Comparison of ENCODE assay signal across 8 cellular contexts in the genomic region with DNA sequence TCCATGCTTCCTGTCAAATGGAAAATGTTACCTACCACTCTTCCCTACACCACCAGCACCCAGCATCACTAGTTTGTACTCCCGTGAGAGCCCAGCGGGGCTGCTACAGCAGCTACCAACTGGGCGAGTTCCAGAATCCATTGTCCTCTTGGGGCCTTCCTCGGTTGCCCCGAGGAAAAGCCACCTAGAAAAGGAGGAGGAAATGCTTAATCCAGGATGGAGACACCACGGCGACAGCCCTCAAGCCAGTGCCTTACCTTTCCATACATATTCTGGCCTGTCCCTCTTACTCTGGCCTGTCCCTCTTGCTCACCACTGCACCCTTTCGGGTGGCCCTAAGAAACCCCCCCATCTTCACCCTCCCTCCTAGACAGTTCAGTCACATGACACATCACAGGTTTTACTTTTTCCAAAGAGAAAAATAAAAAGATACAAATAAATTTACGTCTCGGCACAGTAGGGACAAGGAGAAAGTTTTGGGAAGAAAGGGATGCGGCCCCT. TPM values are rescaled to one million over a fixed set of nuclear protein-coding genes. Genes with fewer than 3 reads are reported as not detected.
DNase-seq lines count a peak whose midpoint lies in the region; TF ChIP-seq lines count a peak whose summit lies in the region.

No MANE protein-coding gene starts in this region.

- peak overlapping the region; percentile 74 for H3K4me3 ChIP-seq in GM12864 (ENCODE audit: low read depth, low read length)
- peak overlapping the region; percentile 70 for H3K4me3 ChIP-seq in Jurkat, Clone E6-1 (ENCODE audit: low read length)
- H3K4me3 ChIP-seq in WERI-Rb-1 (ENCODE audit: low read depth, low read length): peak overlapping the region; percentile 83

- H3K9me3 ChIP-seq in WERI-Rb-1 (ENCODE audit: severe bottlenecking): no peaks in the 10 kb centered on the region

- H3K36me3 ChIP-seq in WERI-Rb-1: peaks cover 91% of the 10 kb centered on the region

- in situ Hi-C loops in ACHN (cut with HindIII; ENCODE audit: low pct_ligation_motif_present, low pct_unique_long_range_greater_than_20kb, low sequenced_read_pairs): no loop called here

- H3K27me3 ChIP-seq in WERI-Rb-1 (ENCODE audit: insufficient read depth, low read depth, severe bottlenecking): no peaks in the 10 kb centered on the region

- H3K27ac ChIP-seq in WERI-Rb-1: peak overlapping the region; percentile 75

- TF ChIP-seq CTCF in GM12864 (IDR thresholded peaks at IDR 0.05; ENCODE audit: low read depth, low read length, missing control alignments) (peak; percentile 17), WERI-Rb-1 (IDR thresholded peaks at IDR 0.05; ENCODE audit: low read depth, low read length) (peak; percentile 45; the same call in 1 of the 2 replicates)

- DNase-seq in ACHN (peak; percentile 53), GM12864 (ENCODE audit: low read depth) (no peak), WERI-Rb-1 (peak; percentile 72), fibroblast of gingiva (ENCODE audit: low read depth) (peak; percentile 38), myocyte (ENCODE audit: low read depth) (peak; percentile 65), T-helper 9 cell (no peak), MV-4-11 (lab: John Stamatoyannopoulos, UW) (no peak)
- no peak for DNase-seq in Jurkat, Clone E6-1 (ENCODE audit: low read depth, low spot score)

RNA-seq across cellular contexts. Expression of gene RIT1, which starts 0.5 kb away (rescaled TPM):
- polyA plus RNA-seq in Jurkat, Clone E6-1 (2012; ENCODE audit: insufficient read depth, insufficient read length): 18.0 TPM
- total RNA-seq in myocyte: 66.8 and 72.0 TPM in 2 replicates
- polyA plus RNA-seq in myocyte (2012): 68.7 TPM

RNA-seq across cellular contexts. Expression of gene KHDC4, which starts 23.5 kb away (rescaled TPM):
- polyA plus RNA-seq in Jurkat, Clone E6-1 (2012; ENCODE audit: insufficient read depth, insufficient read length): 62.7 TPM
- 50.6 and 54.2 TPM in 2 replicates for total RNA-seq in myocyte
- 32.6 TPM for polyA plus RNA-seq in myocyte (2012)

RNA-seq across cellular contexts. Expression of gene RXFP4, which starts 30.8 kb away (rescaled TPM):
- polyA plus RNA-seq in Jurkat, Clone E6-1 (2012; ENCODE audit: insufficient read depth, insufficient read length): not detected
- total RNA-seq in myocyte: not detected in 2 replicates
- 0.35 TPM for polyA plus RNA-seq in myocyte (2012)

RNA-seq across cellular contexts. Expression of gene SYT11, which starts 51.3 kb away (rescaled TPM):
- polyA plus RNA-seq in Jurkat, Clone E6-1 (2012; ENCODE audit: insufficient read depth, insufficient read length): 1.4 TPM
- total RNA-seq in myocyte: 7.4 and 9.5 TPM in 2 replicates
- polyA plus RNA-seq in myocyte (2012): 19.3 TPM

RNA-seq across cellular contexts. Expression of gene GON4L, which starts 53.7 kb away (rescaled TPM):
- polyA plus RNA-seq in Jurkat, Clone E6-1 (2012; ENCODE audit: insufficient read depth, insufficient read length): 29.7 TPM
- 19.0 and 24.2 TPM in 2 replicates for total RNA-seq in myocyte
- 18.1 TPM for polyA plus RNA-seq in myocyte (2012)

Comparison
In these comparisons a context has a peak if more than half of its experiments do, and no peak if none do; other contexts are left out.
1. DNase-seq: peak in ACHN (single experiment), WERI-Rb-1 (single experiment), fibroblast of gingiva (single experiment) and myocyte (single experiment); none in GM12864 (single experiment), Jurkat, Clone E6-1 (single experiment), T-helper 9 cell (single experiment) and MV-4-11 (single experiment).
2. Peak in every context shown above with its lines, with median percentiles within 50 percentile points of each other: H3K4me3 ChIP-seq.